In the genomic region with DNA sequence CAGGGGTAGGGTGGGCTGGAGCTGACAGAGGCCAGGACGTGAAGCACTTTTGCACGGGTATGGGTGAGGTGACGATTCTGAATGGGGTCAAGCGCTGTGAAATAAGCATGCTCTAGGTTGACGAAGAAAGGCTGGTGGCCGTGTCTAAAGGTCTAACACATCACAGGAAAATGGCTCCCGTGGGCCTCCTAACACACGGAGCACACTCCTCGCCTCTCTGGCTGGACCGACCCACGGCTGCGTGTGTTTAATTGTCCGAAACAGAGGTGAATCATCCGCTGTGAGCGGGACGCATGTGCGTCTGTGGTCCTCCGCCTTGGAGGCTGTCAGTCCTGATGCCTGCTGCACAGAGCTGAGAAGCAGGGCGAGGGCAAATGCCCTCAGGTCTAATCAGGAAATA, we compare ENCODE assay signal across 1 cellular context.
TF ChIP-seq lines count a peak whose summit lies in the region.

No MANE protein-coding gene starts in this region.

TF ChIP-seq in GM23338, 12 proteins besides CTCF, POLR2A, EP300 and RAD21 (continued from another document):
- TF ChIP-seq, protein P1, sequence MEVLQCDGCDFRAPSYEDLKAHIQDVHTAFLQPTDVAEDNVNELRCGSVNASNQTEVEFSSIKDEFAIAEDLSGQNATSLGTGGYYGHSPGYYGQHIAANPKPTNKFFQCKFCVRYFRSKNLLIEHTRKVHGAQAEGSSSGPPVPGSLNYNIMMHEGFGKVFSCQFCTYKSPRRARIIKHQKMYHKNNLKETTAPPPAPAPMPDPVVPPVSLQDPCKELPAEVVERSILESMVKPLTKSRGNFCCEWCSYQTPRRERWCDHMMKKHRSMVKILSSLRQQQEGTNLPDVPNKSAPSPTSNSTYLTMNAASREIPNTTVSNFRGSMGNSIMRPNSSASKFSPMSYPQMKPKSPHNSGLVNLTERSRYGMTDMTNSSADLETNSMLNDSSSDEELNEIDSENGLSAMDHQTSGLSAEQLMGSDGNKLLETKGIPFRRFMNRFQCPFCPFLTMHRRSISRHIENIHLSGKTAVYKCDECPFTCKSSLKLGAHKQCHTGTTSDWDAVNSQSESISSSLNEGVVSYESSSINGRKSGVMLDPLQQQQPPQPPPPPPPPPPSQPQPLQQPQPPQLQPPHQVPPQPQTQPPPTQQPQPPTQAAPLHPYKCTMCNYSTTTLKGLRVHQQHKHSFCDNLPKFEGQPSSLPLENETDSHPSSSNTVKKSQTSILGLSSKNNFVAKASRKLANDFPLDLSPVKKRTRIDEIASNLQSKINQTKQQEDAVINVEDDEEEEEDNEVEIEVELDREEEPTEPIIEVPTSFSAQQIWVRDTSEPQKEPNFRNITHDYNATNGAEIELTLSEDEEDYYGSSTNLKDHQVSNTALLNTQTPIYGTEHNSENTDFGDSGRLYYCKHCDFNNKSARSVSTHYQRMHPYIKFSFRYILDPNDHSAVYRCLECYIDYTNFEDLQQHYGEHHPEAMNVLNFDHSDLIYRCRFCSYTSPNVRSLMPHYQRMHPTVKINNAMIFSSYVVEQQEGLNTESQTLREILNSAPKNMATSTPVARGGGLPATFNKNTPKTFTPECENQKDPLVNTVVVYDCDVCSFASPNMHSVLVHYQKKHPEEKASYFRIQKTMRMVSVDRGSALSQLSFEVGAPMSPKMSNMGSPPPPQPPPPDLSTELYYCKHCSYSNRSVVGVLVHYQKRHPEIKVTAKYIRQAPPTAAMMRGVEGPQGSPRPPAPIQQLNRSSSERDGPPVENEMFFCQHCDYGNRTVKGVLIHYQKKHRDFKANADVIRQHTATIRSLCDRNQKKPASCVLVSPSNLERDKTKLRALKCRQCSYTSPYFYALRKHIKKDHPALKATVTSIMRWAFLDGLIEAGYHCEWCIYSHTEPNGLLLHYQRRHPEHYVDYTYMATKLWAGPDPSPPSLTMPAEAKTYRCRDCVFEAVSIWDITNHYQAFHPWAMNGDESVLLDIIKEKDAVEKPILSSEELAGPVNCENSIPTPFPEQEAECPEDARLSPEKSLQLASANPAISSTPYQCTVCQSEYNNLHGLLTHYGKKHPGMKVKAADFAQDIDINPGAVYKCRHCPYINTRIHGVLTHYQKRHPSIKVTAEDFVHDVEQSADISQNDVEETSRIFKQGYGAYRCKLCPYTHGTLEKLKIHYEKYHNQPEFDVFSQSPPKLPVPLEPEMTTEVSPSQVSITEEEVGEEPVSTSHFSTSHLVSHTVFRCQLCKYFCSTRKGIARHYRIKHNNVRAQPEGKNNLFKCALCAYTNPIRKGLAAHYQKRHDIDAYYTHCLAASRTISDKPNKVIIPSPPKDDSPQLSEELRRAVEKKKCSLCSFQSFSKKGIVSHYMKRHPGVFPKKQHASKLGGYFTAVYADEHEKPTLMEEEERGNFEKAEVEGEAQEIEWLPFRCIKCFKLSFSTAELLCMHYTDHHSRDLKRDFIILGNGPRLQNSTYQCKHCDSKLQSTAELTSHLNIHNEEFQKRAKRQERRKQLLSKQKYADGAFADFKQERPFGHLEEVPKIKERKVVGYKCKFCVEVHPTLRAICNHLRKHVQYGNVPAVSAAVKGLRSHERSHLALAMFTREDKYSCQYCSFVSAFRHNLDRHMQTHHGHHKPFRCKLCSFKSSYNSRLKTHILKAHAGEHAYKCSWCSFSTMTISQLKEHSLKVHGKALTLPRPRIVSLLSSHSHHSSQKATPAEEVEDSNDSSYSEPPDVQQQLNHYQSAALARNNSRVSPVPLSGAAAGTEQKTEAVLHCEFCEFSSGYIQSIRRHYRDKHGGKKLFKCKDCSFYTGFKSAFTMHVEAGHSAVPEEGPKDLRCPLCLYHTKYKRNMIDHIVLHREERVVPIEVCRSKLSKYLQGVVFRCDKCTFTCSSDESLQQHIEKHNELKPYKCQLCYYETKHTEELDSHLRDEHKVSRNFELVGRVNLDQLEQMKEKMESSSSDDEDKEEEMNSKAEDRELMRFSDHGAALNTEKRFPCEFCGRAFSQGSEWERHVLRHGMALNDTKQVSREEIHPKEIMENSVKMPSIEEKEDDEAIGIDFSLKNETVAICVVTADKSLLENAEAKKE (CRISPR knock-in tag; IDR thresholded peaks at IDR 0.05): no peak
